In genomic region chr20:25483431-25484132, GRCh38 we compare ENCODE assay signal across 20 cellular contexts.
"Had no signal": no experiment of that assay in that cellular context is flagged by ENCODE, and none has a peak within 500 bp of the region (broad histone marks: within the 10 kb centered on the region; RNA-seq: fewer than 3 reads in every experiment).

No MANE protein-coding gene starts in this region.

- H3K36me3 ChIP-seq: gastrocnemius medialis had no signal

- H3K4me3 Mint-ChIP-seq: activated naive CD4-positive, alpha-beta T cell treated with anti-CD3 and anti-CD28 coated beads for 36 hours; activated naive CD8-positive, alpha-beta T cell treated with anti-CD3 and anti-CD28 coated beads, Interleukin-2, amount 10 ng/mL, durations not matched to agents 7 days and 5 days; stimulated activated naive B cell treated with anti-CD40 and anti-IgM and Interleukin-4, amounts not matched to agents 10 μg/mL and 1 μg/mL and 100 μg/mL, for 72 hours had no signal

- H3K36me3 Mint-ChIP-seq: activated naive CD8-positive, alpha-beta T cell treated with anti-CD3 and anti-CD28 coated beads, Interleukin-2, amount 10 ng/mL, durations not matched to agents 7 days and 5 days; stimulated activated naive B cell treated with anti-CD40 and anti-IgM and Interleukin-4, amounts not matched to agents 10 μg/mL and 1 μg/mL and 100 μg/mL, for 72 hours had no signal

- H3K27ac Mint-ChIP-seq: activated naive CD4-positive, alpha-beta T cell treated with anti-CD3 and anti-CD28 coated beads for 36 hours; activated naive CD8-positive, alpha-beta T cell treated with anti-CD3 and anti-CD28 coated beads, Interleukin-2, amount 10 ng/mL, durations not matched to agents 7 days and 5 days; stimulated activated naive B cell treated with anti-CD40 and anti-IgM and Interleukin-4, amounts not matched to agents 10 μg/mL and 1 μg/mL and 100 μg/mL, for 72 hours had no signal

- DNase-seq: activated CD4-positive, alpha-beta T cell treated with anti-CD3 and anti-CD28 coated beads for 4 hours; activated CD4-positive, alpha-beta T cell treated with anti-CD3 and anti-CD28 coated beads, Interleukin-2, amount 50 U/mL, for 4 hours; activated effector memory CD4-positive, alpha-beta T cell treated with Interleukin-2 at 50 U/mL for 16 hours; activated naive CD4-positive, alpha-beta T cell treated with anti-CD3 and anti-CD28 coated beads for 36 hours; activated naive CD8-positive, alpha-beta T cell treated with anti-CD3 and anti-CD28 coated beads, Interleukin-2, amount 10 ng/mL, durations not matched to agents 7 days and 5 days; brain microvascular endothelial cell; effector memory CD4-positive, alpha-beta T cell; erythroblast; gastrocnemius medialis; glutamatergic neuron; left cardiac atrium; psoas muscle; sigmoid colon; small intestine; stimulated activated CD4-positive, alpha-beta T cell treated with anti-CD3 and anti-CD28 coated beads, Interleukin-4, amount 100 ng/mL, for 4 hours; stimulated activated naive B cell treated with anti-CD40 and anti-IgM and Interleukin-4, amounts not matched to agents 10 μg/mL and 1 μg/mL and 100 μg/mL, for 72 hours; stomach; thyroid gland had no signal

- H3K9me3 ChIP-seq: gastrocnemius medialis, psoas muscle, sigmoid colon, stomach, thyroid gland had no signal

- ATAC-seq: gastrocnemius medialis; left cardiac atrium; psoas muscle; stimulated activated naive B cell treated with anti-CD40 and anti-IgM and Interleukin-4, amounts not matched to agents 10 μg/mL and 1 μg/mL and 100 μg/mL, for 72 hours had no signal

- H3K9me3 Mint-ChIP-seq: activated naive CD4-positive, alpha-beta T cell treated with anti-CD3 and anti-CD28 coated beads for 36 hours; activated naive CD8-positive, alpha-beta T cell treated with anti-CD3 and anti-CD28 coated beads, Interleukin-2, amount 10 ng/mL, durations not matched to agents 7 days and 5 days; stimulated activated naive B cell treated with anti-CD40 and anti-IgM and Interleukin-4, amounts not matched to agents 10 μg/mL and 1 μg/mL and 100 μg/mL, for 72 hours had no signal

- H3K27me3 Mint-ChIP-seq: activated naive CD8-positive, alpha-beta T cell treated with anti-CD3 and anti-CD28 coated beads, Interleukin-2, amount 10 ng/mL, durations not matched to agents 7 days and 5 days had no signal

- H3K27ac ChIP-seq: brain microvascular endothelial cell, coronary artery, gastrocnemius medialis, parathyroid adenoma, psoas muscle, sigmoid colon, stomach, thyroid gland had no signal
